In the genomic region with DNA sequence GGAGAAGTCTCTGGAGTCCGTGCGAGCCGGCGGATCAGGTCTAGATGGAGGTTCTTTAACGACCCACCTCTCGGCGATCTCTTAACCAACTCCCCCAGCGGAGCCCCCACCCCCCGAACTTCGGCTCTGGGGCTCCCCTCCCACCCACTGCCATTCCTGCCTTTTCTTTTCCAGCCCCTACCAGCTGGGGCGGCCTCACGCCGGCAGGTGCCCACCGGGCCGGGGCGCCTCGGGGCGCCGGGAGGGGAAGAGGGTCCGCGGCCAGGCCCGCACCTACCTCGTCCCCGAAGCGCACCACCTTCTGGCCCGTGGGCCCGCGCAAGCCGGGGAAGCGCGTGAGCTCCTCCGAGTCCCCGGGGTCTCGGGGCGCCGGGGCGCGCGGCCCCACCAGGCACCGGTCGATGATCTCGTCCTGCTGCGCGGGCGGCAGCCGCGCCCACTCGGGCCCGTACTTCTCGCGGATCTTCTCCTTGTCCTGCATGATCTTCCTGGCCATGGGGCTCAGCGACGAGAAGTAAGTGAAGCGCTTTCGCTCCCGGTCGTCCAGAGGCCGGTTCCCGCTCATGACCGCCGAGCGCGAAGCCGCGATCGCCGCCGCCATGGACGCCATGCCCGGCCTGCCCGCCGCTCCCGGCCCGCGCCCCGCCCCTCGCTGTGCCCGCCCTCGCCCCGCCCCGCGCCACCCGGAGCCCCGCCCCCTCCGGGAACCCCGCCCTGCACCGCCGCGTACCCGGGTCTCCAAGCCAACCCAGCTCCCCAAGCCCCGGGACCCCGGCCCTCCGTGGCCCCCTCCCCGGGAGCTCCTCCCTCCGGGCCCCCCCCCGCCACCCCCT, we compare ENCODE assay signal across 8 cellular contexts. TPM values are rescaled to one million over a fixed set of nuclear protein-coding genes. Genes with fewer than 3 reads are reported as not detected.
A peak's percentile ranks its signal among the peaks of the same experiment; 100 is the strongest.
DNase-seq lines count a peak whose midpoint lies in the region; ATAC-seq and TF ChIP-seq lines count a peak whose summit lies in the region.

C1orf198 (minus strand) TSS at position 619 of the 833 bp plus-strand sequence; CDS start at position 610, 9 bp downstream.

- peak within 1 kb of the TSS; percentile 95; the same call in 1 of the 2 replicates for H2BK15ac ChIP-seq in H9 (ENCODE audit: low read depth, low read length)

- CTCF ChIA-PET in GM10248 (lab: Yijun Ruan, JAX) = interaction anchor here (2.0 kb wide), 1 partner anchor 24 kb away, joined by 4 read pairs; no protein-coding TSS in a partner anchor

- H2AFZ ChIP-seq in H9 (ENCODE audit: low read length) (no peak within 1 kb of the TSS), MM.1S (ENCODE audit: low read length) (peak within 1 kb of the TSS; percentile 99)

- peak; percentile 59 for TF ChIP-seq POLR2A in breast epithelium (IDR thresholded peaks at IDR 0.05)

- H2BK5ac ChIP-seq in H9 (ENCODE audit: insufficient read length, low read length) = peak within 1 kb of the TSS; percentile 41

- H3K4me3 ChIP-seq in MM.1S (ENCODE audit: low read length) (peak within 1 kb of the TSS; percentile 91), WERI-Rb-1 (ENCODE audit: low read depth, low read length) (peak within 1 kb of the TSS; percentile 85), breast epithelium (peak within 1 kb of the TSS; percentile 82 to 98 (median 91))

- ATAC-seq in HG03378 (IDR thresholded peaks at IDR 0.05; ENCODE audit: unreplicated experiment) = no peak

- H2AK5ac ChIP-seq in H9 (ENCODE audit: insufficient read length, low read length) = no peak within 1 kb of the TSS

- peaks cover 0 to 7% (median 0%) of the 10 kb centered on the region in 3 experiments; a peak in 4 of 7 replicates for H3K36me3 Mint-ChIP-seq in H9 (ENCODE audit: insufficient read depth in 1 of 3, low read depth in 3 of 3)

- H3K14ac ChIP-seq in H9 (ENCODE audit: insufficient read depth, low read length) = peak within 1 kb of the TSS; percentile 100

- H3K4ac ChIP-seq in H9 (ENCODE audit: low read depth, low read length) = peak within 1 kb of the TSS; percentile 98; the same call in 1 of the 2 replicates

- peak within 1 kb of the TSS; percentile 89 to 98 (median 96) for H3K27ac Mint-ChIP-seq in H9

- peak within 1 kb of the TSS; percentile 63 for H3K27ac ChIP-seq in H9 (ENCODE audit: insufficient read length, low read depth, low read length)
- H3K27ac ChIP-seq in MM.1S (ENCODE audit: low read length) = no peak within 1 kb of the TSS
- H3K27ac ChIP-seq in WERI-Rb-1 = peak within 1 kb of the TSS; percentile 98
- H3K27ac ChIP-seq in breast epithelium = peak within 1 kb of the TSS; percentile 95 to 96

- no peaks in the 10 kb centered on the region for H3K9me3 ChIP-seq in H9 (ENCODE audit: control insufficient read depth, low read depth, low read length)
- no peaks in the 10 kb centered on the region for H3K9me3 ChIP-seq in MM.1S (replicated peaks; ENCODE audit: insufficient read depth, low read length)
- no peaks in the 10 kb centered on the region for H3K9me3 ChIP-seq in WERI-Rb-1 (ENCODE audit: severe bottlenecking)
- no peaks in the 10 kb centered on the region for H3K9me3 ChIP-seq in breast epithelium

- H3K23me2 ChIP-seq in H9 (ENCODE audit: insufficient read length, low read depth, low read length, poor library complexity, severe bottlenecking) = peaks cover 13% of the 10 kb centered on the region

- H3K4me1 Mint-ChIP-seq in H9 = peaks cover 33 to 40% of the 10 kb centered on the region in 2 experiments

- peak within 1 kb of the TSS; percentile 68 for H2BK12ac ChIP-seq in H9 (ENCODE audit: insufficient read length, low read depth, low read length)

- no peaks in the 10 kb centered on the region for H3K4me1 ChIP-seq in H9 (ENCODE audit: insufficient read depth, low read length)
- H3K4me1 ChIP-seq in MM.1S (ENCODE audit: low read length) = no peaks in the 10 kb centered on the region
- H3K4me1 ChIP-seq in breast epithelium = peaks cover 2 to 26% of the 10 kb centered on the region in 2 donors

- no peaks in the 10 kb centered on the region for H3K9me3 Mint-ChIP-seq in H9

- peak within 1 kb of the TSS; percentile 100 for H3K18ac ChIP-seq in H9 (ENCODE audit: insufficient read length, low read depth, low read length)

- no peaks in the 10 kb centered on the region for H3K36me3 ChIP-seq in MM.1S (replicated peaks; ENCODE audit: insufficient read depth, low read length)
- peaks cover 18% of the 10 kb centered on the region for H3K36me3 ChIP-seq in WERI-Rb-1
- no peaks in the 10 kb centered on the region for H3K36me3 ChIP-seq in breast epithelium

- no peak within 1 kb of the TSS for H3K56ac ChIP-seq in H9 (ENCODE audit: insufficient read length, low read depth, low read length)

- peak within 1 kb of the TSS; percentile 87 to 91 for H3K4me3 Mint-ChIP-seq in H9

- no peaks in the 10 kb centered on the region for H4K20me1 ChIP-seq in H9 (ENCODE audit: control insufficient read depth, insufficient read depth, insufficient read length)
- H4K20me1 ChIP-seq in MM.1S (ENCODE audit: insufficient read depth, low read length) = no peaks in the 10 kb centered on the region

- H3K9ac ChIP-seq in H9 (ENCODE audit: extremely low read depth, insufficient read length, low read length) = peak within 1 kb of the TSS; percentile 97
- H3K9ac ChIP-seq in MM.1S (ENCODE audit: low read length) = peak within 1 kb of the TSS; percentile 65

- H3K79me2 ChIP-seq in H9 (ENCODE audit: insufficient read depth, low read length) = no peaks in the 10 kb centered on the region; the same call in 1 of the 2 replicates
- no peaks in the 10 kb centered on the region for H3K79me2 ChIP-seq in MM.1S (ENCODE audit: low read length)

- H3K9me2 ChIP-seq in MM.1S (replicated peaks; ENCODE audit: insufficient read depth, low read length) = no peaks in the 10 kb centered on the region

- no CpG with 5 or more reads among the region's 96 CpGs for WGBS in H9 (ENCODE audit: extremely low coverage, insufficient read length, low lambda C conversion rate)

- POLR2A ChIA-PET in GM10248 (lab: Yijun Ruan, JAX) = no interaction called here

- no peak within 1 kb of the TSS for H3K23ac ChIP-seq in H9 (ENCODE audit: insufficient read length, low read depth, low read length)

- DNase-seq in GM10248 (ENCODE audit: extremely low spot score) (peak; percentile 91), H9 (peak; percentile 85), MM.1S (peak; percentile 59), WERI-Rb-1 (peak; percentile 88), breast epithelium (ENCODE audit: low spot score in 2 of 2) (peak; percentile 49 to 83), islet precursor cell (peak; percentile 91)
- peak; percentile 48 to 72 (median 66) for DNase-seq in stimulated activated CD4-positive, alpha-beta T cell treated with anti-CD3 and anti-CD28 coated beads, Interleukin-12 subunit alpha, Interleukin-12 subunit beta, amount 100 ng/mL, for 48 hours (ENCODE audit: low read depth in 2 of 3, low spot score in 1 of 3)

- H2BK20ac ChIP-seq in H9 (ENCODE audit: low read depth, low read length, poor library complexity, severe bottlenecking) = no peak within 1 kb of the TSS

- H3K4me2 ChIP-seq in H9 (ENCODE audit: insufficient read depth, insufficient read length, low read length) (peak within 1 kb of the TSS; percentile 79), MM.1S (ENCODE audit: low read depth, low read length) (peak within 1 kb of the TSS; percentile 100)

- H3T11ph ChIP-seq in H9 (ENCODE audit: low read length) = peak within 1 kb of the TSS; percentile 97

- H3K27me3 ChIP-seq in H9 (ENCODE audit: insufficient read depth, low read length) (peaks cover 5% of the 10 kb centered on the region), MM.1S (replicated peaks; ENCODE audit: insufficient read depth, low read length) (0 out of 2 replicates have a peak, but pooled peaks cover 8% of the 10 kb centered on the region), WERI-Rb-1 (ENCODE audit: insufficient read depth, low read depth, severe bottlenecking) (no peaks in the 10 kb centered on the region), breast epithelium (no peaks in the 10 kb centered on the region)

- no peaks in the 10 kb centered on the region for H3K79me1 ChIP-seq in H9 (ENCODE audit: insufficient read depth, low read depth, low read length, poor library complexity, severe bottlenecking)

- TF ChIP-seq CTCF in GM10248 (IDR thresholded peaks at IDR 0.05; ENCODE audit: control extremely low read depth, extremely low read depth, low read depth, missing control alignments) (no peak), H9 (conservative IDR thresholded peaks at IDR 0.05) (no peak), MM.1S (IDR thresholded peaks at IDR 0.05; ENCODE audit: low read length) (no peak), WERI-Rb-1 (IDR thresholded peaks at IDR 0.05; ENCODE audit: low read depth, low read length) (no peak), breast epithelium (IDR thresholded peaks at IDR 0.05) (no peak)

- peaks cover 19% of the 10 kb centered on the region for H3K27me3 Mint-ChIP-seq in H9 (ENCODE audit: low read depth)

- H2BK120ac ChIP-seq in H9 (ENCODE audit: low read depth, low read length, poor library complexity, severe bottlenecking) = peak within 1 kb of the TSS; percentile 99

- intact Hi-C loops in breast epithelium (cut with DNase I; ENCODE audit: low total_unique reads) = no loop called here

- H4K5ac ChIP-seq in H9 (ENCODE audit: insufficient read length, low read depth, low read length) = peak within 1 kb of the TSS; percentile 99

- H3F3A ChIP-seq in MM.1S (ENCODE audit: insufficient read depth, low read length) = no peaks in the 10 kb centered on the region

- no peak within 1 kb of the TSS for H4K8ac ChIP-seq in H9 (replicated peaks; ENCODE audit: insufficient read length, low read depth, low read length)

- H4K91ac ChIP-seq in H9 (ENCODE audit: insufficient read length, low read depth, low read length) = no peak within 1 kb of the TSS

RNA-seq across cellular contexts. Expression of gene C1orf198, which starts in this region (rescaled TPM):
- total RNA-seq in H9 (2021) (28.2 and 28.9 TPM in 2 replicates), breast epithelium (100 to 1,000 TPM in 2 of 3 donors, 10 to 100 TPM in 1; 63.6 to 138 (median 124) TPM)
